2 cellular contexts compared by ENCODE assay signal in the genomic region with DNA sequence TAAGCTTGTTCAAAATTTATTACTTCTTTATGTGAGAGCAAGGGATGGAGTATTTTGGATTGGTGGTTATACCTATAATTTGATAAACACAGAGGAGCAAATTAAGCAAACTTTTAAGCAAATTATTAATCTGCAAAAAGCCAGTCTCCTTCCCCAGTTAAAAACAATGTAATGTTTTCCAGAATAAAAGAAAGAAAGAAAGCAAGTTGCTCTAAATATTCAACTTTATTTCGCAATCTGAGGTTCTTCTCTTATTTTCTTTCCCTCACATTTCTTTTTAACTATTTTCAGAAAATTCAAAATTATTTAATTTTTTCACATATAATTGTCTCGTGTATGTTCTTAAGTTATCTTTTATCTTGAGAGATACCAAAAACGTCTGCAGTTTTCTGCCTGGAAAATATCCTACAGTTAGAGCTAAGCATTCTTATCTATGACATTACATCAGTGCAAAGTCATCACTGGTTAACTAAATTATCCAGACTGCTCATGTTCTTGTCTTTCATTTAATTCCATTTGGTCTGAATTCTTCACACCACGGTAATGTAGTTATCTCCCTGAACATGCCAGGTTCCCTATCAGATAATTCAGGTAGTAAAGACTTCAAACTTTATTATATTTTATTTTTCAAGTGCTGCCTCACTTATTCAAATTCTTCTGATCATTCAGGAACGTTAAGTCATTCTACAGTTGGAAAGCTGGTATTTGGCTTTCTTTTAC.
TF ChIP-seq lines count a peak whose summit lies in the region.

No MANE protein-coding gene starts in this region.

TF ChIP-seq in SK-N-SH treated with all-trans-retinoic acid at 6 μM for 48 hours, 23 proteins besides CTCF, POLR2A, EP300 and RAD21 (continues in another document):
- TF ChIP-seq, protein P1, sequence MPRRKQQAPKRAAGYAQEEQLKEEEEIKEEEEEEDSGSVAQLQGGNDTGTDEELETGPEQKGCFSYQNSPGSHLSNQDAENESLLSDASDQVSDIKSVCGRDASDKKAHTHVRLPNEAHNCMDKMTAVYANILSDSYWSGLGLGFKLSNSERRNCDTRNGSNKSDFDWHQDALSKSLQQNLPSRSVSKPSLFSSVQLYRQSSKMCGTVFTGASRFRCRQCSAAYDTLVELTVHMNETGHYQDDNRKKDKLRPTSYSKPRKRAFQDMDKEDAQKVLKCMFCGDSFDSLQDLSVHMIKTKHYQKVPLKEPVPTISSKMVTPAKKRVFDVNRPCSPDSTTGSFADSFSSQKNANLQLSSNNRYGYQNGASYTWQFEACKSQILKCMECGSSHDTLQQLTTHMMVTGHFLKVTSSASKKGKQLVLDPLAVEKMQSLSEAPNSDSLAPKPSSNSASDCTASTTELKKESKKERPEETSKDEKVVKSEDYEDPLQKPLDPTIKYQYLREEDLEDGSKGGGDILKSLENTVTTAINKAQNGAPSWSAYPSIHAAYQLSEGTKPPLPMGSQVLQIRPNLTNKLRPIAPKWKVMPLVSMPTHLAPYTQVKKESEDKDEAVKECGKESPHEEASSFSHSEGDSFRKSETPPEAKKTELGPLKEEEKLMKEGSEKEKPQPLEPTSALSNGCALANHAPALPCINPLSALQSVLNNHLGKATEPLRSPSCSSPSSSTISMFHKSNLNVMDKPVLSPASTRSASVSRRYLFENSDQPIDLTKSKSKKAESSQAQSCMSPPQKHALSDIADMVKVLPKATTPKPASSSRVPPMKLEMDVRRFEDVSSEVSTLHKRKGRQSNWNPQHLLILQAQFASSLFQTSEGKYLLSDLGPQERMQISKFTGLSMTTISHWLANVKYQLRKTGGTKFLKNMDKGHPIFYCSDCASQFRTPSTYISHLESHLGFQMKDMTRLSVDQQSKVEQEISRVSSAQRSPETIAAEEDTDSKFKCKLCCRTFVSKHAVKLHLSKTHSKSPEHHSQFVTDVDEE (CRISPR knock-in tag; IDR thresholded peaks at IDR 0.05): peak; percentile 86
- TF ChIP-seq ZFP30 (CRISPR knock-in tag; IDR thresholded peaks at IDR 0.05): no peak
- no peak for TF ChIP-seq ARNTL (CRISPR knock-in tag; IDR thresholded peaks at IDR 0.05; ENCODE audit: borderline replicate concordance, low read depth)
- peak; percentile 98 for TF ChIP-seq CREB5 (CRISPR knock-in tag; IDR thresholded peaks at IDR 0.05; ENCODE audit: low read depth)
- no peak for TF ChIP-seq ZNF70 (CRISPR knock-in tag; IDR thresholded peaks at IDR 0.05)
- TF ChIP-seq, protein P2, sequence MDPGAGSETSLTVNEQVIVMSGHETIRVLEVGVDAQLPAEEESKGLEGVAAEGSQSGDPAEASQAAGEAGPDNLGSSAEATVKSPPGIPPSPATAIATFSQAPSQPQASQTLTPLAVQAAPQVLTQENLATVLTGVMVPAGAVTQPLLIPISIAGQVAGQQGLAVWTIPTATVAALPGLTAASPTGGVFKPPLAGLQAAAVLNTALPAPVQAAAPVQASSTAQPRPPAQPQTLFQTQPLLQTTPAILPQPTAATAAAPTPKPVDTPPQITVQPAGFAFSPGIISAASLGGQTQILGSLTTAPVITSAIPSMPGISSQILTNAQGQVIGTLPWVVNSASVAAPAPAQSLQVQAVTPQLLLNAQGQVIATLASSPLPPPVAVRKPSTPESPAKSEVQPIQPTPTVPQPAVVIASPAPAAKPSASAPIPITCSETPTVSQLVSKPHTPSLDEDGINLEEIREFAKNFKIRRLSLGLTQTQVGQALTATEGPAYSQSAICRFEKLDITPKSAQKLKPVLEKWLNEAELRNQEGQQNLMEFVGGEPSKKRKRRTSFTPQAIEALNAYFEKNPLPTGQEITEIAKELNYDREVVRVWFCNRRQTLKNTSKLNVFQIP (CRISPR knock-in tag; IDR thresholded peaks at IDR 0.05; ENCODE audit: borderline replicate concordance, low read depth): peak; percentile 90; the same call in 1 of the 2 replicates
- no peak for TF ChIP-seq ZNF8 (CRISPR knock-in tag; IDR thresholded peaks at IDR 0.05)
- TF ChIP-seq ESRRG (CRISPR knock-in tag; IDR thresholded peaks at IDR 0.05): no peak
- TF ChIP-seq ZFP3 (CRISPR knock-in tag; IDR thresholded peaks at IDR 0.05): 0 out of 2 replicates have a peak, but pooled peaks have one; percentile 51
- TF ChIP-seq, protein P3, sequence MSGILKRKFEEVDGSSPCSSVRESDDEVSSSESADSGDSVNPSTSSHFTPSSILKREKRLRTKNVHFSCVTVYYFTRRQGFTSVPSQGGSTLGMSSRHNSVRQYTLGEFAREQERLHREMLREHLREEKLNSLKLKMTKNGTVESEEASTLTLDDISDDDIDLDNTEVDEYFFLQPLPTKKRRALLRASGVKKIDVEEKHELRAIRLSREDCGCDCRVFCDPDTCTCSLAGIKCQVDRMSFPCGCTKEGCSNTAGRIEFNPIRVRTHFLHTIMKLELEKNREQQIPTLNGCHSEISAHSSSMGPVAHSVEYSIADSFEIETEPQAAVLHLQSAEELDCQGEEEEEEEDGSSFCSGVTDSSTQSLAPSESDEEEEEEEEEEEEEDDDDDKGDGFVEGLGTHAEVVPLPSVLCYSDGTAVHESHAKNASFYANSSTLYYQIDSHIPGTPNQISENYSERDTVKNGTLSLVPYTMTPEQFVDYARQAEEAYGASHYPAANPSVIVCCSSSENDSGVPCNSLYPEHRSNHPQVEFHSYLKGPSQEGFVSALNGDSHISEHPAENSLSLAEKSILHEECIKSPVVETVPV (CRISPR knock-in tag; IDR thresholded peaks at IDR 0.05): peak; percentile 89; the same call in 1 of the 2 replicates
- TF ChIP-seq ISL1 (CRISPR knock-in tag; IDR thresholded peaks at IDR 0.05): peak; percentile 96
- peak; percentile 97; the same call in 1 of the 2 replicates for TF ChIP-seq GLIS3 (CRISPR knock-in tag; IDR thresholded peaks at IDR 0.05)
- no peak for TF ChIP-seq CSDC2 (CRISPR knock-in tag; IDR thresholded peaks at IDR 0.05)
- TF ChIP-seq RARB (CRISPR knock-in tag; IDR thresholded peaks at IDR 0.05): no peak
- TF ChIP-seq, protein P4, sequence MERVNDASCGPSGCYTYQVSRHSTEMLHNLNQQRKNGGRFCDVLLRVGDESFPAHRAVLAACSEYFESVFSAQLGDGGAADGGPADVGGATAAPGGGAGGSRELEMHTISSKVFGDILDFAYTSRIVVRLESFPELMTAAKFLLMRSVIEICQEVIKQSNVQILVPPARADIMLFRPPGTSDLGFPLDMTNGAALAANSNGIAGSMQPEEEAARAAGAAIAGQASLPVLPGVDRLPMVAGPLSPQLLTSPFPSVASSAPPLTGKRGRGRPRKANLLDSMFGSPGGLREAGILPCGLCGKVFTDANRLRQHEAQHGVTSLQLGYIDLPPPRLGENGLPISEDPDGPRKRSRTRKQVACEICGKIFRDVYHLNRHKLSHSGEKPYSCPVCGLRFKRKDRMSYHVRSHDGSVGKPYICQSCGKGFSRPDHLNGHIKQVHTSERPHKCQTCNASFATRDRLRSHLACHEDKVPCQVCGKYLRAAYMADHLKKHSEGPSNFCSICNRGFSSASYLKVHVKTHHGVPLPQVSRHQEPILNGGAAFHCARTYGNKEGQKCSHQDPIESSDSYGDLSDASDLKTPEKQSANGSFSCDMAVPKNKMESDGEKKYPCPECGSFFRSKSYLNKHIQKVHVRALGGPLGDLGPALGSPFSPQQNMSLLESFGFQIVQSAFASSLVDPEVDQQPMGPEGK (CRISPR knock-in tag; IDR thresholded peaks at IDR 0.05; ENCODE audit: borderline replicate concordance): peak; percentile 72; the same call in 1 of the 2 replicates

TF ChIP-seq in K562, 482 proteins besides CTCF, POLR2A, EP300 and RAD21 (continued from another document and continues in another):
- TF ChIP-seq, protein P5, sequence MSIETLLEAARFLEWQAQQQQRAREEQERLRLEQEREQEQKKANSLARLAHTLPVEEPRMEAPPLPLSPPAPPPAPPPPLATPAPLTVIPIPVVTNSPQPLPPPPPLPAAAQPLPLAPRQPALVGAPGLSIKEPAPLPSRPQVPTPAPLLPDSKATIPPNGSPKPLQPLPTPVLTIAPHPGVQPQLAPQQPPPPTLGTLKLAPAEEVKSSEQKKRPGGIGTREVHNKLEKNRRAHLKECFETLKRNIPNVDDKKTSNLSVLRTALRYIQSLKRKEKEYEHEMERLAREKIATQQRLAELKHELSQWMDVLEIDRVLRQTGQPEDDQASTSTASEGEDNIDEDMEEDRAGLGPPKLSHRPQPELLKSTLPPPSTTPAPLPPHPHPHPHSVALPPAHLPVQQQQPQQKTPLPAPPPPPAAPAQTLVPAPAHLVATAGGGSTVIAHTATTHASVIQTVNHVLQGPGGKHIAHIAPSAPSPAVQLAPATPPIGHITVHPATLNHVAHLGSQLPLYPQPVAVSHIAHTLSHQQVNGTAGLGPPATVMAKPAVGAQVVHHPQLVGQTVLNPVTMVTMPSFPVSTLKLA (conservative IDR thresholded peaks at IDR 0.05): 0 out of 4 replicates have a peak, but pooled peaks have one; percentile 26 to 31
- peak; percentile 61 for TF ChIP-seq CCNT2 (IDR thresholded peaks at IDR 0.05; ENCODE audit: borderline replicate concordance, extremely low read depth, insufficient read length, low read depth, low read length)
- peak; percentile 73 for TF ChIP-seq SOX6 (IDR thresholded peaks at IDR 0.05)
- TF ChIP-seq, protein P6, sequence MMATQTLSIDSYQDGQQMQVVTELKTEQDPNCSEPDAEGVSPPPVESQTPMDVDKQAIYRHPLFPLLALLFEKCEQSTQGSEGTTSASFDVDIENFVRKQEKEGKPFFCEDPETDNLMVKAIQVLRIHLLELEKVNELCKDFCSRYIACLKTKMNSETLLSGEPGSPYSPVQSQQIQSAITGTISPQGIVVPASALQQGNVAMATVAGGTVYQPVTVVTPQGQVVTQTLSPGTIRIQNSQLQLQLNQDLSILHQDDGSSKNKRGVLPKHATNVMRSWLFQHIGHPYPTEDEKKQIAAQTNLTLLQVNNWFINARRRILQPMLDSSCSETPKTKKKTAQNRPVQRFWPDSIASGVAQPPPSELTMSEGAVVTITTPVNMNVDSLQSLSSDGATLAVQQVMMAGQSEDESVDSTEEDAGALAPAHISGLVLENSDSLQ (IDR thresholded peaks at IDR 0.05): peak; percentile 30; the same call in 1 of the 2 replicates
- no peak for TF ChIP-seq CEBPG (CRISPR knock-in tag; IDR thresholded peaks at IDR 0.05)
- peak; percentile 63 to 91; a peak in 3 of 4 replicates for TF ChIP-seq CEBPG (tag; conservative IDR thresholded peaks at IDR 0.05 in 1 of 2, IDR thresholded peaks at IDR 0.05 in 1 of 2)
- TF ChIP-seq, protein P7, sequence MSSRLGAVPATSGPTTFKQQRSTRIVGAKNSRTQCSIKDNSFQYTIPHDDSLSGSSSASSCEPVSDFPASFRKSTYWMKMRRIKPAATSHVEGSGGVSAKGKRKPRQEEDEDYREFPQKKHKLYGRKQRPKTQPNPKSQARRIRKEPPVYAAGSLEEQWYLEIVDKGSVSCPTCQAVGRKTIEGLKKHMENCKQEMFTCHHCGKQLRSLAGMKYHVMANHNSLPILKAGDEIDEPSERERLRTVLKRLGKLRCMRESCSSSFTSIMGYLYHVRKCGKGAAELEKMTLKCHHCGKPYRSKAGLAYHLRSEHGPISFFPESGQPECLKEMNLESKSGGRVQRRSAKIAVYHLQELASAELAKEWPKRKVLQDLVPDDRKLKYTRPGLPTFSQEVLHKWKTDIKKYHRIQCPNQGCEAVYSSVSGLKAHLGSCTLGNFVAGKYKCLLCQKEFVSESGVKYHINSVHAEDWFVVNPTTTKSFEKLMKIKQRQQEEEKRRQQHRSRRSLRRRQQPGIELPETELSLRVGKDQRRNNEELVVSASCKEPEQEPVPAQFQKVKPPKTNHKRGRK (tag; IDR thresholded peaks at IDR 0.05): peak; percentile 66
- TF ChIP-seq TCF3 (CRISPR knock-in tag; IDR thresholded peaks at IDR 0.05): peak; percentile 70
- 0 out of 2 replicates have a peak, but pooled peaks have one; percentile 32 for TF ChIP-seq NCOA1 (IDR thresholded peaks at IDR 0.05; ENCODE audit: low read depth)
- TF ChIP-seq SMARCA4 (IDR thresholded peaks at IDR 0.05): peak; percentile 94
- TF ChIP-seq ZNF316 (IDR thresholded peaks at IDR 0.05): peak; percentile 87
- TF ChIP-seq KDM4B (IDR thresholded peaks at IDR 0.05; ENCODE audit: borderline replicate concordance in 2 of 2, low read depth in 1 of 2): no peak
- peak; percentile 76; the same call in 1 of the 2 replicates for TF ChIP-seq ZEB2 (IDR thresholded peaks at IDR 0.05)
- TF ChIP-seq ATF3 (IDR thresholded peaks at IDR 0.05): peak; percentile 64
- no peak for TF ChIP-seq ATF3 (CRISPR knock-in tag; conservative IDR thresholded peaks at IDR 0.05)
- peak; percentile 63; the same call in 1 of the 2 replicates for TF ChIP-seq JUND (IDR thresholded peaks at IDR 0.05; ENCODE audit: borderline replicate concordance, low read depth, low read length)
- TF ChIP-seq JUND (tag; IDR thresholded peaks at IDR 0.05; ENCODE audit: borderline replicate concordance, low read depth, low read length): peak; percentile 62; the same call in 1 of the 3 replicates
- no peak for TF ChIP-seq ZNF561 (CRISPR knock-in tag; conservative IDR thresholded peaks at IDR 0.05)
- TF ChIP-seq FOXM1 (IDR thresholded peaks at IDR 0.05; ENCODE audit: low read depth): peak; percentile 50; the same call in 1 of the 2 replicates
- no peak for TF ChIP-seq FOXM1 (CRISPR knock-in tag; IDR thresholded peaks at IDR 0.05; ENCODE audit: low read depth)
- peak; percentile 66; the same call in 1 of the 2 replicates for TF ChIP-seq MTA1 (IDR thresholded peaks at IDR 0.05; ENCODE audit: borderline replicate concordance)
- peak; percentile 62 for TF ChIP-seq HDAC3 (IDR thresholded peaks at IDR 0.05; ENCODE audit: borderline replicate concordance, partially characterized antibody)
- TF ChIP-seq, protein P8, sequence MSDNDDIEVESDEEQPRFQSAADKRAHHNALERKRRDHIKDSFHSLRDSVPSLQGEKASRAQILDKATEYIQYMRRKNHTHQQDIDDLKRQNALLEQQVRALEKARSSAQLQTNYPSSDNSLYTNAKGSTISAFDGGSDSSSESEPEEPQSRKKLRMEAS (CRISPR knock-in tag; IDR thresholded peaks at IDR 0.05): no peak
- TF ChIP-seq CBX3 (IDR thresholded peaks at IDR 0.05; ENCODE audit: borderline replicate concordance in 1 of 2, low read length in 2 of 2): no peak
- TF ChIP-seq NCOR1 (IDR thresholded peaks at IDR 0.05): peak; percentile 72
- TF ChIP-seq GATAD2B (IDR thresholded peaks at IDR 0.05; ENCODE audit: borderline replicate concordance): peak; percentile 59; the same call in 1 of the 2 replicates
- peak; percentile 87 for TF ChIP-seq TEAD4 (IDR thresholded peaks at IDR 0.05; ENCODE audit: low read length)
- TF ChIP-seq TEAD4 (CRISPR knock-in tag; IDR thresholded peaks at IDR 0.05; ENCODE audit: borderline replicate concordance): no peak
- 0 out of 2 replicates have a peak, but pooled peaks have one; percentile 26 for TF ChIP-seq CREB3L1 (IDR thresholded peaks at IDR 0.05; ENCODE audit: borderline replicate concordance, low read depth)
- TF ChIP-seq ATF7 (IDR thresholded peaks at IDR 0.05): peak; percentile 65
